17 cellular contexts compared by ENCODE assay signal in the genomic region with DNA sequence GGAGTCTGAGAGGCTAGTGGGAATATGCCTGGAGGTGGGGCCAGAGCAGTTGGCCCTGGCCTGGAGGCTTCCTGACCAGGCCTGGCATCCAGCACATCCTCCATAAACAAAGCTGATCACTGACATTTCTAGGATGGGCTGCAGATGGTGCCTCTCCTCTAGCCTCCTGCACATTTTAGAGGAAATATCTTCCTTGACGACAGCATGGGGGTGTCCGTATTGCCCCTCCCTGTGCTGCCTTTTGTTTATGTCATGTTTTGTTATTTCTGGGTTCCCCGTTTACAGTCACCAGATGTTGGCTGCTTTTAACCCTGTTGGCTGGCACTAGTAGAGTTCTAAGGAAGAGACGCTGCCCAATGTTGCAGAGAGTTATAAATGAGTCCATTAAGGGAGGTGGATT.
A peak's percentile ranks its signal among the peaks of the same experiment; 100 is the strongest.
DNase-seq lines count a peak whose midpoint lies in the region; ATAC-seq and TF ChIP-seq lines count a peak whose summit lies in the region.
"Had no signal": no experiment of that assay in that cellular context is flagged by ENCODE, and none has a peak within 500 bp of the region (broad histone marks: within the 10 kb centered on the region; RNA-seq: fewer than 3 reads in every experiment).

No MANE protein-coding gene starts in this region.

- H3K27me3 ChIP-seq in esophagus muscularis mucosa = peaks cover 0 to 36% (median 0%) of the 10 kb centered on the region in 4 donors
- peaks cover 4% of the 10 kb centered on the region for H3K27me3 ChIP-seq in rectal smooth muscle tissue (ENCODE audit: control insufficient read depth, insufficient read depth, low read length)
- H3K27me3 ChIP-seq: BLaER1 had no signal

- no peak overlapping the region for H3K27ac ChIP-seq in esophagus muscularis mucosa (replicated peaks in 1 of 4)
- H3K27ac ChIP-seq in rectal smooth muscle tissue (ENCODE audit: low read depth, low read length) = peak overlapping the region; percentile 65
- H3K27ac ChIP-seq: 22Rv1, BLaER1, C4-2B, GM23248 had no signal

- no peak for TF ChIP-seq CTCF in esophagus muscularis mucosa (IDR thresholded peaks at IDR 0.05)

- no peak overlapping the region for H3K4me3 ChIP-seq in esophagus muscularis mucosa
- H3K4me3 ChIP-seq in rectal smooth muscle tissue (ENCODE audit: low read length) = no peak overlapping the region
- H3K4me3 ChIP-seq: BLaER1, GM23248 had no signal

- H3K4me1 ChIP-seq in esophagus muscularis mucosa (peaks cover 0 to 12% (median 0%) of the 10 kb centered on the region in 4 donors), rectal smooth muscle tissue (ENCODE audit: control insufficient read depth, insufficient read depth, low read length) (peaks cover 5% of the 10 kb centered on the region)
- H3K4me1 ChIP-seq: Caco-2 had no signal

- no peak overlapping the region for H3K9ac ChIP-seq in rectal smooth muscle tissue (ENCODE audit: low read length)
- H3K9ac ChIP-seq: BLaER1, GM23248 had no signal

- peaks cover 0 to 16% (median 9%) of the 10 kb centered on the region in 4 donors for H3K9me3 ChIP-seq in esophagus muscularis mucosa
- H3K9me3 ChIP-seq: Caco-2 had no signal

- peak; percentile 85 for DNase-seq in esophagus muscularis mucosa (ENCODE audit: extremely low spot score)
- peak; percentile 24 for DNase-seq in mucosa of gallbladder (ENCODE audit: low spot score)
- DNase-seq in posterior cingulate gyrus = no peak
- DNase-seq: Caco-2; CD4-positive, CD25-positive, alpha-beta regulatory T cell; CD8-positive, alpha-beta T cell; DMS153; DND-41; GM23248; H7; HCEC 1CT had no signal

- TF ChIP-seq POLR2A in esophagus muscularis mucosa (IDR thresholded peaks at IDR 0.05; ENCODE audit: low read depth) = no peak

- TF ChIP-seq EP300 in esophagus muscularis mucosa (IDR thresholded peaks at IDR 0.05) = no peak

- H3K36me3 ChIP-seq in esophagus muscularis mucosa = no peaks in the 10 kb centered on the region
- H3K36me3 ChIP-seq in rectal smooth muscle tissue (ENCODE audit: control insufficient read depth, insufficient read depth, low read length) = no peaks in the 10 kb centered on the region
- H3K36me3 ChIP-seq: BLaER1 had no signal

- intact Hi-C loops in esophagus muscularis mucosa (cut with DNase I) = no loop called here
- intact Hi-C loops in posterior cingulate gyrus (cut with DNase I) = no loop called here

- 53% methylated on average over 4 of the region's 4 CpGs for WGBS in esophagus muscularis mucosa

- ATAC-seq in GM21717 (IDR thresholded peaks at IDR 0.05; ENCODE audit: unreplicated experiment) (no peak), HG02763 (IDR thresholded peaks at IDR 0.05; ENCODE audit: unreplicated experiment) (no peak)
- ATAC-seq: CD8-positive, alpha-beta T cell had no signal

Comparison
In these comparisons a context has a peak if more than half of its experiments do, and no peak if none do; other contexts are left out.
1. DNase-seq: peak in esophagus muscularis mucosa (single experiment) and mucosa of gallbladder (single experiment); none in posterior cingulate gyrus (0 of 10).